Comparison of ENCODE assay signal across 8 cellular contexts in genomic region chr1:84303154-84303830, GRCh38. TPM values are rescaled to one million over a fixed set of nuclear protein-coding genes. Genes with fewer than 3 reads are reported as not detected.
A peak's percentile ranks its signal among the peaks of the same experiment; 100 is the strongest.
DNase-seq lines count a peak whose midpoint lies in the region; ATAC-seq lines count a peak whose summit lies in the region.

No MANE protein-coding gene starts in this region.

- H3K36me3 Mint-ChIP-seq in activated naive CD4-positive, alpha-beta T cell treated with anti-CD3 and anti-CD28 coated beads, Interleukin-2, amount 10 ng/mL, durations not matched to agents 7 days and 5 days: no peaks in the 10 kb centered on the region

- H3K4me1 Mint-ChIP-seq in activated naive CD4-positive, alpha-beta T cell treated with anti-CD3 and anti-CD28 coated beads, Interleukin-2, amount 10 ng/mL, durations not matched to agents 7 days and 5 days: peaks cover 43% of the 10 kb centered on the region
- H3K4me1 Mint-ChIP-seq in stimulated activated naive CD8-positive, alpha-beta T cell treated with anti-CD3 and anti-CD28 coated beads, Interleukin-15, amount 100 ng/mL, for 72 hours: peaks cover 43% of the 10 kb centered on the region

- no peak for DNase-seq in activated naive CD4-positive, alpha-beta T cell treated with anti-CD3 and anti-CD28 coated beads, Interleukin-2, amount 10 ng/mL, durations not matched to agents 7 days and 5 days
- DNase-seq in activated naive CD4-positive, alpha-beta T cell (lab: John Stamatoyannopoulos, UW): no peak
- peak; percentile 2 for DNase-seq in SW480 (ENCODE audit: low spot score)
- DNase-seq in hippocampal formation (lab: John Stamatoyannopoulos, UW): peak; percentile 19 to 76
- no peak for DNase-seq in stimulated activated naive CD8-positive, alpha-beta T cell treated with anti-CD3 and anti-CD28 coated beads, Interleukin-15, amount 100 ng/mL, for 72 hours
- no peak for DNase-seq in H4 (ENCODE audit: low spot score)
- DNase-seq in NCI-H1436 (lab: John Stamatoyannopoulos, UW): no peak
- no peak for DNase-seq in NCI-H226

- H3K9me3 Mint-ChIP-seq in activated naive CD4-positive, alpha-beta T cell treated with anti-CD3 and anti-CD28 coated beads, Interleukin-2, amount 10 ng/mL, durations not matched to agents 7 days and 5 days: no peaks in the 10 kb centered on the region
- H3K9me3 Mint-ChIP-seq in stimulated activated naive CD8-positive, alpha-beta T cell treated with anti-CD3 and anti-CD28 coated beads, Interleukin-15, amount 100 ng/mL, for 72 hours: peaks cover 13 to 15% of the 10 kb centered on the region in 2 donors

- peaks cover 9% of the 10 kb centered on the region for H3K27me3 Mint-ChIP-seq in activated naive CD4-positive, alpha-beta T cell treated with anti-CD3 and anti-CD28 coated beads, Interleukin-2, amount 10 ng/mL, durations not matched to agents 7 days and 5 days
- H3K27me3 Mint-ChIP-seq in stimulated activated naive CD8-positive, alpha-beta T cell treated with anti-CD3 and anti-CD28 coated beads, Interleukin-15, amount 100 ng/mL, for 72 hours: no peaks in the 10 kb centered on the region

- H3K27ac Mint-ChIP-seq in activated naive CD4-positive, alpha-beta T cell treated with anti-CD3 and anti-CD28 coated beads, Interleukin-2, amount 10 ng/mL, durations not matched to agents 7 days and 5 days: no peak overlapping the region
- H3K27ac Mint-ChIP-seq in stimulated activated naive CD8-positive, alpha-beta T cell treated with anti-CD3 and anti-CD28 coated beads, Interleukin-15, amount 100 ng/mL, for 72 hours: peak overlapping the region; percentile 44 to 67

- H3K4me3 Mint-ChIP-seq in activated naive CD4-positive, alpha-beta T cell treated with anti-CD3 and anti-CD28 coated beads, Interleukin-2, amount 10 ng/mL, durations not matched to agents 7 days and 5 days: peak overlapping the region; percentile 49
- peak overlapping the region; percentile 72 to 78 for H3K4me3 Mint-ChIP-seq in stimulated activated naive CD8-positive, alpha-beta T cell treated with anti-CD3 and anti-CD28 coated beads, Interleukin-15, amount 100 ng/mL, for 72 hours

- no peak for ATAC-seq in stimulated activated naive CD8-positive, alpha-beta T cell treated with anti-CD3 and anti-CD28 coated beads, Interleukin-15, amount 100 ng/mL, for 72 hours

- CTCF ChIA-PET in activated naive CD4-positive, alpha-beta T cell treated with anti-CD3 and anti-CD28 coated beads, Interleukin-2, amount 10 ng/mL, durations not matched to agents 7 days and 5 days (lab: Charles Lee): interaction anchor here (1.2 to 1.4 kb wide), 2 partner anchors 134 to 162 kb away, joined by 6 to 9 read pairs; no protein-coding TSS in a partner anchor

RNA-seq across cellular contexts. Expression of gene SAMD13, which starts 1.8 kb away (rescaled TPM):
- 0.29 and 2.3 TPM in 2 replicates for total RNA-seq in H4 (2014; rRNA removed; shearing (Covaris generic))

Comparison
In these comparisons a context has a peak if more than half of its experiments do, and no peak if none do; other contexts are left out.
1. DNase-seq: peak in SW480 (single experiment) and hippocampal formation (2 of 2); none in activated naive CD4-positive, alpha-beta T cell treated with anti-CD3 and anti-CD28 coated beads, Interleukin-2, amount 10 ng/mL, durations not matched to agents 7 days and 5 days (single experiment), activated naive CD4-positive, alpha-beta T cell (0 of 4), stimulated activated naive CD8-positive, alpha-beta T cell treated with anti-CD3 and anti-CD28 coated beads, Interleukin-15, amount 100 ng/mL, for 72 hours (0 of 2), H4 (single experiment), NCI-H1436 (single experiment) and NCI-H226 (single experiment).